1 cellular context compared by ENCODE assay signal in the genomic region with DNA sequence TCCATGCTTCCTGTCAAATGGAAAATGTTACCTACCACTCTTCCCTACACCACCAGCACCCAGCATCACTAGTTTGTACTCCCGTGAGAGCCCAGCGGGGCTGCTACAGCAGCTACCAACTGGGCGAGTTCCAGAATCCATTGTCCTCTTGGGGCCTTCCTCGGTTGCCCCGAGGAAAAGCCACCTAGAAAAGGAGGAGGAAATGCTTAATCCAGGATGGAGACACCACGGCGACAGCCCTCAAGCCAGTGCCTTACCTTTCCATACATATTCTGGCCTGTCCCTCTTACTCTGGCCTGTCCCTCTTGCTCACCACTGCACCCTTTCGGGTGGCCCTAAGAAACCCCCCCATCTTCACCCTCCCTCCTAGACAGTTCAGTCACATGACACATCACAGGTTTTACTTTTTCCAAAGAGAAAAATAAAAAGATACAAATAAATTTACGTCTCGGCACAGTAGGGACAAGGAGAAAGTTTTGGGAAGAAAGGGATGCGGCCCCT.
TF ChIP-seq lines count a peak whose summit lies in the region.

No MANE protein-coding gene starts in this region.

TF ChIP-seq in HEK293, 187 proteins besides CTCF, POLR2A, EP300 and RAD21 (continued from another document):
- TF ChIP-seq, protein P1, sequence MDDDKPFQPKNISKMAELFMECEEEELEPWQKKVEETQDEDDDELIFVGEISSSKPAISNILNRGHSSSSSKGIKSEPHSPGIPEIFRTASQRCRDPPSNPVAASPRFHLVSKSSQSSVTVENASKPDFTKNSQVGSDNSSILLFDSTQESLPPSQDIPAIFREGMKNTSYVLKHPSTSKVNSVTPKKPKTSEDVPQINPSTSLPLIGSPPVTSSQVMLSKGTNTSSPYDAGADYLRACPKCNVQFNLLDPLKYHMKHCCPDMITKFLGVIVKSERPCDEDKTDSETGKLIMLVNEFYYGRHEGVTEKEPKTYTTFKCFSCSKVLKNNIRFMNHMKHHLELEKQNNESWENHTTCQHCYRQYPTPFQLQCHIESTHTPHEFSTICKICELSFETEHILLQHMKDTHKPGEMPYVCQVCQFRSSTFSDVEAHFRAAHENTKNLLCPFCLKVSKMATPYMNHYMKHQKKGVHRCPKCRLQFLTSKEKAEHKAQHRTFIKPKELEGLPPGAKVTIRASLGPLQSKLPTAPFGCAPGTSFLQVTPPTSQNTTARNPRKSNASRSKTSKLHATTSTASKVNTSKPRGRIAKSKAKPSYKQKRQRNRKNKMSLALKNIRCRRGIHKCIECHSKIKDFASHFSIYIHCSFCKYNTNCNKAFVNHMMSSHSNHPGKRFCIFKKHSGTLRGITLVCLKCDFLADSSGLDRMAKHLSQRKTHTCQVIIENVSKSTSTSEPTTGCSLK (tag by site-specific recombination; IDR thresholded peaks at IDR 0.05): no peak
- no peak for TF ChIP-seq ZNF571 (tag by site-specific recombination; IDR thresholded peaks at IDR 0.05)
- TF ChIP-seq SP2 (tag by site-specific recombination; IDR thresholded peaks at IDR 0.05): no peak
- no peak for TF ChIP-seq ZSCAN16 (tag by site-specific recombination; IDR thresholded peaks at IDR 0.05)
- TF ChIP-seq ZBTB26 (tag by site-specific recombination; optimal IDR thresholded peaks at IDR 0.05): peak; percentile 5
- TF ChIP-seq PRDM1 (tag by site-specific recombination; IDR thresholded peaks at IDR 0.05): 0 out of 2 replicates have a peak, but pooled peaks have one; percentile 20
- TF ChIP-seq ZNF600 (tag by site-specific recombination; IDR thresholded peaks at IDR 0.05): peak; percentile 37; the same call in 1 of the 2 replicates
- TF ChIP-seq ZNF394 (tag by site-specific recombination; IDR thresholded peaks at IDR 0.05; ENCODE audit: borderline replicate concordance): no peak
- TF ChIP-seq ZNF530 (tag by site-specific recombination; IDR thresholded peaks at IDR 0.05; ENCODE audit: low read depth): no peak
- no peak for TF ChIP-seq ZFP69B (tag by site-specific recombination; IDR thresholded peaks at IDR 0.05)
- TF ChIP-seq ZXDB (tag by site-specific recombination; IDR thresholded peaks at IDR 0.05): peak; percentile 100
- 0 out of 2 replicates have a peak, but pooled peaks have one; percentile 23 for TF ChIP-seq IKZF3 (tag by site-specific recombination; IDR thresholded peaks at IDR 0.05)
- TF ChIP-seq ZNF677 (tag by site-specific recombination; IDR thresholded peaks at IDR 0.05): no peak
